ENCODE assay signal across 1 cellular context in the genomic region with DNA sequence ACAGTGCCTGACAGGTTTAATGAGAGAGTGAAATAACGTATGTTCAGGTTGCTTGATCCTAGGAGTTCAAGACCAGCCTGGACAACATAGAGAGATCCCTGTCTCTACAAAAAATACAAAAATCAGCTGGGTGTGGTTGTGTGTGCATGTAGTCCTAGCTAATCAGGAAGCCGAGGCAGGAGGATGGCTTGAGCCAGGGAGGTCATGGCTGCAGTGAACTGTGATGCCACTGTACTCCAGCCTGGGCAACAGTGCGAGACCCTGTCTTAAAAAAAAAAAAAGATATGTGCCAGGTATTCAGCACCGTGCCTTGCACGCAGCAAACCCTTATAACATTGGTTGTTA.
TF ChIP-seq lines count a peak whose summit lies in the region.

No MANE protein-coding gene starts in this region.

TF ChIP-seq in A549, 52 proteins besides CTCF, POLR2A, EP300 and RAD21 (continued from another document):
- TF ChIP-seq KDM5A (IDR thresholded peaks at IDR 0.05) (no peak), ZC3H11A (IDR thresholded peaks at IDR 0.05) (no peak), SMC3 (IDR thresholded peaks at IDR 0.05) (no peak), RARB (CRISPR knock-in tag; IDR thresholded peaks at IDR 0.05) (no peak)
- TF ChIP-seq, protein P1, sequence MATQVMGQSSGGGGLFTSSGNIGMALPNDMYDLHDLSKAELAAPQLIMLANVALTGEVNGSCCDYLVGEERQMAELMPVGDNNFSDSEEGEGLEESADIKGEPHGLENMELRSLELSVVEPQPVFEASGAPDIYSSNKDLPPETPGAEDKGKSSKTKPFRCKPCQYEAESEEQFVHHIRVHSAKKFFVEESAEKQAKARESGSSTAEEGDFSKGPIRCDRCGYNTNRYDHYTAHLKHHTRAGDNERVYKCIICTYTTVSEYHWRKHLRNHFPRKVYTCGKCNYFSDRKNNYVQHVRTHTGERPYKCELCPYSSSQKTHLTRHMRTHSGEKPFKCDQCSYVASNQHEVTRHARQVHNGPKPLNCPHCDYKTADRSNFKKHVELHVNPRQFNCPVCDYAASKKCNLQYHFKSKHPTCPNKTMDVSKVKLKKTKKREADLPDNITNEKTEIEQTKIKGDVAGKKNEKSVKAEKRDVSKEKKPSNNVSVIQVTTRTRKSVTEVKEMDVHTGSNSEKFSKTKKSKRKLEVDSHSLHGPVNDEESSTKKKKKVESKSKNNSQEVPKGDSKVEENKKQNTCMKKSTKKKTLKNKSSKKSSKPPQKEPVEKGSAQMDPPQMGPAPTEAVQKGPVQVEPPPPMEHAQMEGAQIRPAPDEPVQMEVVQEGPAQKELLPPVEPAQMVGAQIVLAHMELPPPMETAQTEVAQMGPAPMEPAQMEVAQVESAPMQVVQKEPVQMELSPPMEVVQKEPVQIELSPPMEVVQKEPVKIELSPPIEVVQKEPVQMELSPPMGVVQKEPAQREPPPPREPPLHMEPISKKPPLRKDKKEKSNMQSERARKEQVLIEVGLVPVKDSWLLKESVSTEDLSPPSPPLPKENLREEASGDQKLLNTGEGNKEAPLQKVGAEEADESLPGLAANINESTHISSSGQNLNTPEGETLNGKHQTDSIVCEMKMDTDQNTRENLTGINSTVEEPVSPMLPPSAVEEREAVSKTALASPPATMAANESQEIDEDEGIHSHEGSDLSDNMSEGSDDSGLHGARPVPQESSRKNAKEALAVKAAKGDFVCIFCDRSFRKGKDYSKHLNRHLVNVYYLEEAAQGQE (IDR thresholded peaks at IDR 0.05), result no peak
- TF ChIP-seq, protein P2, sequence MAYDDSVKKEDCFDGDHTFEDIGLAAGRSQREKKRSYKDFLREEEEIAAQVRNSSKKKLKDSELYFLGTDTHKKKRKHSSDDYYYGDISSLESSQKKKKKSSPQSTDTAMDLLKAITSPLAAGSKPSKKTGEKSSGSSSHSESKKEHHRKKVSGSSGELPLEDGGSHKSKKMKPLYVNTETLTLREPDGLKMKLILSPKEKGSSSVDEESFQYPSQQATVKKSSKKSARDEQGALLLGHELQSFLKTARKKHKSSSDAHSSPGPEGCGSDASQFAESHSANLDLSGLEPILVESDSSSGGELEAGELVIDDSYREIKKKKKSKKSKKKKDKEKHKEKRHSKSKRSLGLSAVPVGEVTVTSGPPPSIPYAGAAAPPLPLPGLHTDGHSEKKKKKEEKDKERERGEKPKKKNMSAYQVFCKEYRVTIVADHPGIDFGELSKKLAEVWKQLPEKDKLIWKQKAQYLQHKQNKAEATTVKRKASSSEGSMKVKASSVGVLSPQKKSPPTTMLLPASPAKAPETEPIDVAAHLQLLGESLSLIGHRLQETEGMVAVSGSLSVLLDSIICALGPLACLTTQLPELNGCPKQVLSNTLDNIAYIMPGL (CRISPR knock-in tag; IDR thresholded peaks at IDR 0.05; ENCODE audit: borderline replicate concordance), result no peak
